8 cellular contexts compared by ENCODE assay signal in the genomic region with DNA sequence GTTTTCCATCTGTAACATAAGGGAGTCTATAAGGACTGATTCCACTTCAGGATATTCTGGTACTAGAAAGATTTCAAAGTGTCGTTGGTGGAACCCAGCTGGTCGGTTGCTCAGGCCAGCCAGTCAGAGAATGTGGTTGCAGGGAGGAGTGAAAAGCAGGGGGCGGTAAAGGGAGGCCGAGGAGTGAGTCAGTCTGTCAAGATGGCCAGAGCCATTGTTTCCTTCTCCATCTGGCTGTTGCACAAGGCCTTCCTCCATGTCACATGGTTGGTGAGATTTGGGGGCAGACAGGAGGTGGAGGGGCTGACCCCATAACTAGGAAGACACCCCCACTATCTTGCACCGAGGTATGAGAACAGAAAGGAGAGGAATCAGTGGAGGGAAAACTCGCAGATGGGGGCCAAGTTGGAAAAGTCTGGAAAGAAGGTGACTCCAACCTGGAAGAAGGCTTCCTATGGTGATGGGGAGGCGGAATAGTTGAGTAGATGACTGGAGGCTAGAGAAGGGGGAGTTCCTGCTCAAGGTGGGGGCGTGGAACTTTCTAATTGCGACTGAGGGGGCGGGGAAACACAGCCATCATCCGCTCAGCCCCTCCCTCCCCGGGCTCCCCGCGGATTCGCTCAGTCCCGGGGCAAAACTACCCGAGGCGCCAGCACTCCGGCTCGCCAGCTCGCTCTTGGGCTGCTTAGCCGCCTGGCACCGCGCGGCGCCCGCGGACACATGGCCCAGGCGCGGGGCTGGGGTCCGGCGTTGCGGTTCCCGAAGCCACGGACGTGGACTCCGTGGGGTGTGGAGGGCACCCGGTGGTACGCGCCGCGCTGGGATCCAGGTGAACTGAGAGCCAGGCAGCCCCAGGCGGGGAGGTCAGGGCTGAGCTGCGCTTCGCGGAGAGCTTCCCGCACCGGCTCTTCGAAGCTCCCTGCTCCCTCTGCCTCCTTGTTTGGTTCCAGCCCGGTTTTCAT. TPM values are rescaled to one million over a fixed set of nuclear protein-coding genes. Genes with fewer than 3 reads are reported as not detected.
DNase-seq lines count a peak whose midpoint lies in the region; ATAC-seq and TF ChIP-seq lines count a peak whose summit lies in the region.

No MANE protein-coding gene starts in this region.

- peak; percentile 18 for DNase-seq in BE2C
- DNase-seq in HPDE6-E6E7 (ENCODE audit: extremely low spot score), result peak; percentile 8
- peak; percentile 71 to 86 (median 85) for DNase-seq in right cardiac atrium
- DNase-seq in ureter (ENCODE audit: low spot score), result no peak
- DNase-seq in inferior parietal cortex (ENCODE audit: extremely low spot score), result no peak

- no peak overlapping the region for H3K27ac Mint-ChIP-seq in activated T-helper 17 cell treated with anti-CD3 and anti-CD28 coated beads, Interleukin-2, amount 50 U/mL, for 72 hours

- H3K27me3 ChIP-seq in BE2C (no peaks in the 10 kb centered on the region), right cardiac atrium (ENCODE audit: control insufficient read depth, insufficient read depth) (no peaks in the 10 kb centered on the region)

- no peaks in the 10 kb centered on the region for H3K4me1 ChIP-seq in BE2C
- H3K4me1 ChIP-seq in right cardiac atrium (ENCODE audit: control insufficient read depth, insufficient read depth, low read length), result peaks cover 7% of the 10 kb centered on the region

- intact Hi-C loops in right cardiac atrium (cut with DNase I), result no loop called here

- H3K9me3 ChIP-seq in BE2C, result no peaks in the 10 kb centered on the region
- H3K9me3 ChIP-seq in right cardiac atrium (ENCODE audit: control insufficient read depth, low read length), result no peaks in the 10 kb centered on the region

- H3K27me3 Mint-ChIP-seq in activated T-helper 17 cell treated with anti-CD3 and anti-CD28 coated beads, Interleukin-2, amount 50 U/mL, for 72 hours, result peaks cover 9% of the 10 kb centered on the region

- H3K27ac ChIP-seq in right cardiac atrium (ENCODE audit: low read length), result peak overlapping the region; percentile 9
- H3K27ac ChIP-seq in skin epidermis, result peak overlapping the region in 15 of 21 experiments; percentile 5 to 77 (median 42)

- no peaks in the 10 kb centered on the region for H3K36me3 Mint-ChIP-seq in activated T-helper 17 cell treated with anti-CD3 and anti-CD28 coated beads, Interleukin-2, amount 50 U/mL, for 72 hours (ENCODE audit: low read depth)

- H3K9me3 Mint-ChIP-seq in activated T-helper 17 cell treated with anti-CD3 and anti-CD28 coated beads, Interleukin-2, amount 50 U/mL, for 72 hours, result no peaks in the 10 kb centered on the region

- H3K4me3 ChIP-seq in BE2C (ENCODE audit: low read depth, low read length) (no peak overlapping the region), right cardiac atrium (ENCODE audit: low read length) (peak overlapping the region; percentile 20), skin epidermis (peak overlapping the region; percentile 20 to 36 (median 27))

- peak; percentile 44 for ATAC-seq in activated T-helper 17 cell treated with anti-CD3 and anti-CD28 coated beads, Interleukin-2, amount 50 U/mL, for 72 hours (replicated peaks)
- ATAC-seq in right cardiac atrium (peak; percentile 72 to 75), GM19467 (IDR thresholded peaks at IDR 0.05; ENCODE audit: unreplicated experiment) (no peak)

- H3K36me3 ChIP-seq in BE2C, result no peaks in the 10 kb centered on the region

- peaks cover 10% of the 10 kb centered on the region for H3K4me1 Mint-ChIP-seq in activated T-helper 17 cell treated with anti-CD3 and anti-CD28 coated beads, Interleukin-2, amount 50 U/mL, for 72 hours

- TF ChIP-seq CTCF in BE2C (IDR thresholded peaks at IDR 0.05; ENCODE audit: low read depth, low read length), result 0 out of 2 replicates have a peak, but pooled peaks have one; percentile 9

- WGBS in right cardiac atrium, result 5% methylated on average over 47 of the region's 50 CpGs

- peak overlapping the region; percentile 75 for H3K4me3 Mint-ChIP-seq in activated T-helper 17 cell treated with anti-CD3 and anti-CD28 coated beads, Interleukin-2, amount 50 U/mL, for 72 hours

RNA-seq across cellular contexts. Expression of a gene that starts 38.5 kb away (rescaled TPM):
- polyA plus RNA-seq in BE2C (2012; ENCODE audit: insufficient read depth, insufficient read length, low read depth), result 0.54 TPM
- total RNA-seq in activated T-helper 17 cell treated with anti-CD3 and anti-CD28 coated beads, Interleukin-2, amount 50 U/mL, for 72 hours, result 1 to 10 TPM in 1 of 2 donors, under 1 TPM in 1; 0.52 to 1.8 TPM
- 10 to 100 TPM; 10.2 to 12.2 (median 10.5) TPM for total RNA-seq in right cardiac atrium
- 6.0 TPM for polyA plus RNA-seq in right cardiac atrium
- 10.9 TPM for total RNA-seq in ureter

Comparison
In these comparisons a context has a peak if more than half of its experiments do, and no peak if none do; other contexts are left out.
1. DNase-seq: peak in BE2C (single experiment), HPDE6-E6E7 (single experiment) and right cardiac atrium (3 of 3); none in ureter (single experiment) and inferior parietal cortex (single experiment).